ENCODE assay signal across 9 cellular contexts in the genomic region with DNA sequence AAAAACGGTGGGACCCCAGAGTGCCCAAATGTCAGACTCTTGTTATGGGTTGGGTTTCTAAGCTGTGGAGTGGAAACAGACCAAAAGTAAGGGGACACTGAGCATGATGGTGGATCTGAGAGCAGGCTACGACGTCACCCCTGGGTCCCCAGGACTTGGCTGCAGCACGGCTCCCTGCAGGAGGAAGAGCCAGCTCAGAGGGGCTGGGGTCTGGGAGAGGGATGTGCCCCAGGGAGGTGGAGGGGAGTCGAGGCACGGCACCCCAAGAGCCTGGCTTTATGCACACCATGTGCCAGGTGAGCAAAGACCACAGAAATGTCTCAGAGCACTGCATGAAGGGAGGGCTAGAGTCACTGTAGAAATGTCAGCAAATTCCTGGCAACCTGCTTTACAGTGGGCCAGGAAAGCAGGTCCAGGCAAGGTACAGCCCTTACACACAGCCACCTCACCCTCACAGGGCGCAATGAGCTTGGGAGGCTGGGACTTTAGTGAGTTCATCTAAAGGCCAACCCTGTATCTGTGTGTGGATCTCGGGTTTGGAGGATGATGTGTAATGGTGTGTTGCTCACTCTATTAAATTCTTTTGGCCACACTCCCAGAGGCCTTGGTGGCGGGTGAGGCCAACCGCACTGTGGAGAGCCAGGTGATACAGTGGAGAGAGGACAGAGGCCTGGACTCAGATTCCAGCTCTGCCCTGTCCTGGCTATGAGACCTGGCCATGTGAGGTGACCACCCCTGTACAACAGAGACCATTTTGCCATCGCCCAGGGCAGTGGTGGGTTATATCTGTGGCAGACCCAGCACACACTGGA. TPM values are rescaled to one million over a fixed set of nuclear protein-coding genes. Genes with fewer than 3 reads are reported as not detected.
DNase-seq lines count a peak whose midpoint lies in the region; ATAC-seq and TF ChIP-seq lines count a peak whose summit lies in the region.
"Had no signal": no experiment of that assay in that cellular context is flagged by ENCODE, and none has a peak within 500 bp of the region (broad histone marks: within the 10 kb centered on the region; RNA-seq: fewer than 3 reads in every experiment).

No MANE protein-coding gene starts in this region.

- DNase-seq in CD14-positive monocyte (ENCODE audit: low spot score) (no peak), MG63 (peak; percentile 86), dedifferentiated amniotic fluid mesenchymal stem cell (ENCODE audit: extremely low spot score) (peak; percentile 51), non-pigmented ciliary epithelial cell (ENCODE audit: low read depth) (peak; percentile 86), DMS153 (lab: John Stamatoyannopoulos, UW) (no peak)
- no peak for DNase-seq in stimulated activated CD4-positive, alpha-beta T cell treated with anti-CD3 and anti-CD28 coated beads, Interleukin-15, amount 100 ng/mL, for 24 hours
- no peak for DNase-seq in activated CD4-positive, alpha-beta T cell treated with anti-CD3 and anti-CD28 coated beads for 48 hours

- H3K4me1 Mint-ChIP-seq in CD14-positive monocyte, result peaks cover 40% of the 10 kb centered on the region

- peak overlapping the region in 5 of 7 donors; percentile 26 to 82 (median 59) for H3K27ac Mint-ChIP-seq in CD14-positive monocyte

- no peak for ATAC-seq in HG02870 (IDR thresholded peaks at IDR 0.05; ENCODE audit: unreplicated experiment)

- H3K9me3 ChIP-seq in MG63, result no peaks in the 10 kb centered on the region

- no peak overlapping the region for H3K4me3 ChIP-seq in MG63

- peaks cover 0 to 2% (median 0%) of the 10 kb centered on the region in 3 donors for H3K27me3 Mint-ChIP-seq in CD14-positive monocyte (ENCODE audit: low read depth in 3 of 3)

- no peaks in the 10 kb centered on the region for H3K27me3 ChIP-seq in MG63

- peaks cover 90 to 99% of the 10 kb centered on the region in 2 donors for H3K36me3 Mint-ChIP-seq in CD14-positive monocyte

- TF ChIP-seq CTCF in CD14-positive monocyte (IDR thresholded peaks at IDR 0.05), result no peak

- no peak overlapping the region for H3K4me3 Mint-ChIP-seq in CD14-positive monocyte
- H3K4me3 Mint-ChIP-seq: T-helper 1 cell treated with Interleukin-12 subunit alpha and Interleukin-12 subunit beta and Interleukin-4 antibody, amounts not matched to agents 30 μg/mL and 1 μg/mL, for 36 hours had no signal

- H3K9me3 Mint-ChIP-seq in CD14-positive monocyte, result no peaks in the 10 kb centered on the region
- H3K9me3 Mint-ChIP-seq: T-helper 1 cell treated with Interleukin-12 subunit alpha and Interleukin-12 subunit beta and Interleukin-4 antibody, amounts not matched to agents 30 μg/mL and 1 μg/mL, for 36 hours had no signal

- intact Hi-C loops in CD14-positive monocyte (cut with micrococcal nuclease), result no loop called here

- H3K36me3 ChIP-seq in MG63, result peaks cover 8% of the 10 kb centered on the region; the same call in 1 of the 2 replicates

RNA-seq across cellular contexts. Expression of a gene that starts 14.1 kb away (rescaled TPM):
- 100 to 1,000 TPM; 756 to 884 TPM for polyA plus RNA-seq in CD14-positive monocyte
- total RNA-seq in MG63 (2014; rRNA removed; shearing (Covaris generic); ENCODE audit: low replicate concordance), result 19.8 and 100 TPM in 2 replicates

RNA-seq across cellular contexts. Expression of a gene that starts 58.1 kb away (rescaled TPM):
- polyA plus RNA-seq in CD14-positive monocyte, result 100 to 1,000 TPM; 224 to 242 TPM
- total RNA-seq in MG63 (2014; rRNA removed; shearing (Covaris generic); ENCODE audit: low replicate concordance), result 448 and 463 TPM in 2 replicates

Comparison
In these comparisons a context has a peak if more than half of its experiments do, and no peak if none do; other contexts are left out.
1. DNase-seq: peak in MG63 (single experiment), dedifferentiated amniotic fluid mesenchymal stem cell (single experiment) and non-pigmented ciliary epithelial cell (single experiment); none in CD14-positive monocyte (single experiment), stimulated activated CD4-positive, alpha-beta T cell treated with anti-CD3 and anti-CD28 coated beads, Interleukin-15, amount 100 ng/mL, for 24 hours (single experiment), DMS153 (single experiment) and activated CD4-positive, alpha-beta T cell treated with anti-CD3 and anti-CD28 coated beads for 48 hours (single experiment).